Comparison of ENCODE assay signal across 23 cellular contexts in the genomic region with DNA sequence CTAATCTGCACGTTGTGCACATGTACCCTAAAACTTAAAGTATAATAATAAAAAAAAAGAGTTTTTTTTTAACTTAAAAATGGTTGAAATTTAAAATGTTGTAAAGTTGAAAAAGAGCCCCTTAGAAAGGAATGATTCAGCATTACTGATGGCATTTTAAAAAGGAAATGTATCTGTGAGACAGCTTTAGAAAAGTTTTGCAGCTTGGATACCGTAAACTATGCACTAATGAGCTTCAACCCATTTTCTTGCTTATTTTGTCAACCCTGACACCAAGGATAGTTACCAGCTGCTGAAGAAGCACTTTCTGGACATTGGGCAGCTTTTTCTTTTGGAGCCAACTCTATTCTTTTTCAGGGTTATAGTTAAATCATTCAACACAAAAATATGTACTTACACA.
"Had no signal": no experiment of that assay in that cellular context is flagged by ENCODE, and none has a peak within 500 bp of the region (broad histone marks: within the 10 kb centered on the region; RNA-seq: fewer than 3 reads in every experiment).

No MANE protein-coding gene starts in this region.

- H3K27ac ChIP-seq: epithelial cell of prostate, thyroid gland had no signal

- H3K27ac Mint-ChIP-seq: activated B cell treated with CpG ODN at 0.5 μM for 24 hours; activated CD4-positive, alpha-beta memory T cell treated with anti-CD3 and anti-CD28 coated beads, Interleukin-2, amount 10 ng/mL, durations not matched to agents 7 days and 5 days; activated CD8-positive, alpha-beta memory T cell treated with anti-CD3 and anti-CD28 coated beads, Interleukin-2, amount 10 ng/mL, durations not matched to agents 7 days and 5 days; activated naive CD8-positive, alpha-beta T cell treated with anti-CD3 and anti-CD28 coated beads, Interleukin-2, amount 10 ng/mL, durations not matched to agents 7 days and 5 days; activated T-helper 17 cell treated with anti-CD3 and anti-CD28 coated beads, Interleukin-2, amount 50 U/mL, for 72 hours had no signal

- ATAC-seq: activated CD8-positive, alpha-beta memory T cell treated with anti-CD3 and anti-CD28 coated beads, Interleukin-2, amount 10 ng/mL, durations not matched to agents 7 days and 5 days; activated T-helper 17 cell treated with anti-CD3 and anti-CD28 coated beads, Interleukin-2, amount 50 U/mL, for 72 hours; left lobe of liver had no signal

- H3K27me3 ChIP-seq: dorsolateral prefrontal cortex, sigmoid colon, thyroid gland had no signal

- H3K9me3 ChIP-seq: sigmoid colon, spleen, thyroid gland had no signal

- H3K4me3 ChIP-seq: lung, sigmoid colon, thyroid gland had no signal

- DNase-seq: activated B cell treated with CpG ODN at 0.5 μM for 24 hours; activated CD4-positive, alpha-beta memory T cell treated with anti-CD3 and anti-CD28 coated beads, Interleukin-2, amount 10 ng/mL, durations not matched to agents 7 days and 5 days; activated CD4-positive, alpha-beta T cell treated with anti-CD3 and anti-CD28 coated beads for 4 hours; activated CD8-positive, alpha-beta memory T cell treated with anti-CD3 and anti-CD28 coated beads, Interleukin-2, amount 10 ng/mL, durations not matched to agents 7 days and 5 days; activated naive CD4-positive, alpha-beta T cell; activated naive CD8-positive, alpha-beta T cell treated with anti-CD3 and anti-CD28 coated beads, Interleukin-2, amount 10 ng/mL, durations not matched to agents 7 days and 5 days; caudate nucleus; foreskin fibroblast; hippocampal formation; islet precursor cell; midbrain; posterior cingulate gyrus; sigmoid colon; spleen; stimulated activated naive CD4-positive, alpha-beta T cell treated with Interleukin-2 at 50 U/mL for 16 hours; thyroid gland had no signal

- H3K36me3 ChIP-seq: sigmoid colon, thyroid gland had no signal

- H3K9me3 Mint-ChIP-seq: activated B cell treated with CpG ODN at 0.5 μM for 24 hours; activated CD4-positive, alpha-beta memory T cell treated with anti-CD3 and anti-CD28 coated beads, Interleukin-2, amount 10 ng/mL, durations not matched to agents 7 days and 5 days; activated naive CD8-positive, alpha-beta T cell treated with anti-CD3 and anti-CD28 coated beads, Interleukin-2, amount 10 ng/mL, durations not matched to agents 7 days and 5 days; activated T-helper 17 cell treated with anti-CD3 and anti-CD28 coated beads, Interleukin-2, amount 50 U/mL, for 72 hours; brain; nephron had no signal

- H3K27me3 Mint-ChIP-seq: activated B cell treated with CpG ODN at 0.5 μM for 24 hours; activated CD4-positive, alpha-beta memory T cell treated with anti-CD3 and anti-CD28 coated beads, Interleukin-2, amount 10 ng/mL, durations not matched to agents 7 days and 5 days; activated CD8-positive, alpha-beta memory T cell treated with anti-CD3 and anti-CD28 coated beads, Interleukin-2, amount 10 ng/mL, durations not matched to agents 7 days and 5 days; activated naive CD8-positive, alpha-beta T cell treated with anti-CD3 and anti-CD28 coated beads, Interleukin-2, amount 10 ng/mL, durations not matched to agents 7 days and 5 days; activated T-helper 17 cell treated with anti-CD3 and anti-CD28 coated beads, Interleukin-2, amount 50 U/mL, for 72 hours had no signal

- H3K4me3 Mint-ChIP-seq: activated B cell treated with CpG ODN at 0.5 μM for 24 hours; activated CD4-positive, alpha-beta memory T cell treated with anti-CD3 and anti-CD28 coated beads, Interleukin-2, amount 10 ng/mL, durations not matched to agents 7 days and 5 days; activated CD8-positive, alpha-beta memory T cell treated with anti-CD3 and anti-CD28 coated beads, Interleukin-2, amount 10 ng/mL, durations not matched to agents 7 days and 5 days; activated naive CD8-positive, alpha-beta T cell treated with anti-CD3 and anti-CD28 coated beads, Interleukin-2, amount 10 ng/mL, durations not matched to agents 7 days and 5 days; activated T-helper 17 cell treated with anti-CD3 and anti-CD28 coated beads, Interleukin-2, amount 50 U/mL, for 72 hours had no signal
